13 cellular contexts compared by ENCODE assay signal in the genomic region with DNA sequence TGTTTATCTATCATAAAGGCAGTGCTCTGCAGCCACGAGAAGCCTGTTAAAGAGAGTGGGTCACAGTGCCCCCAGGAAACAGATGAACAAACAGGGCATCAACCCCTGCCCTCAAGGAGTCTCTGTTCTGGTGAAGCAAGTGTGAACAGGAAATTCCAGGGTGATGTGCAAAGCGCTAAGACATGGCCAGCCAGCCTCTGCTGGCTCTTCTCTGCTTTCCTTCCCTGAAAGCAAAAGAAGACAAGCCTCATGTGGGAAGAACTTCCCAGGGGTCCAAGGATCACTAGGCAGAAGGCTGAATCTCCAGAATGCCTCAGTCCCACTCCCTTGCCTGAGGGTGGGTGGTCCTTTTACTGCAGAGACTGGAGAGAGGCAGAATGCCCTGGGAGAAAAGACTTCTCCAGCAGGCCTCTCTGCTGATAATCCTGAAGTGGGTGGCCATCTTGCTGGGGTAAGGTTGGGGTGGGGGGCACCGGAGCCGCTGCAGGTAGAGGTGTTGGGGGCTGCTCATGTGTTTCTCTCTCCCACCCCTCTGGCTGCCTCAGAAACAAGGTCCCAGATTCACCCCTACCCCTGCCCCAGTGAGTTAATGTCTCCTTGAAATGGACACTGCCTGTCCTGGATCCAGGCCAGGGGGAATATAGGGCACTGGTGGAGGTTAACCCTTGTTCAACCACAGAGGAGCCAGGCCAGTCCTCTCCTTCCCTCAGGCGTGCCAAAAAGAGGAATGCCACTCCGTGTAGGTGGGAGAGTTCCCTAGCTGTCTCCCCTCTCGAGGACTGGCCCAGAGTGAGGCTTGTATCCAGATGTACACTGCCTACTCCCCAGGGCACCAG. TPM values are rescaled to one million over a fixed set of nuclear protein-coding genes. Genes with fewer than 3 reads are reported as not detected.
A peak's percentile ranks its signal among the peaks of the same experiment; 100 is the strongest.
DNase-seq lines count a peak whose midpoint lies in the region; ATAC-seq and TF ChIP-seq lines count a peak whose summit lies in the region.
"Had no signal": no experiment of that assay in that cellular context is flagged by ENCODE, and none has a peak within 500 bp of the region (broad histone marks: within the 10 kb centered on the region; RNA-seq: fewer than 3 reads in every experiment).

No MANE protein-coding gene starts in this region.

- no peak for DNase-seq in T-helper 2 cell treated with Interferon-gamma antibody and Interleukin-4, amounts not matched to agents 5 μg/mL and 100 μg/mL, for 36 hours (ENCODE audit: low spot score)
- DNase-seq in T-helper 2 cell (no peak), HT1080 (ENCODE audit: low read depth) (peak; percentile 64)
- DNase-seq in activated CD4-positive, CD25-positive, alpha-beta regulatory T cell (lab: John Stamatoyannopoulos, UW): no peak
- DNase-seq: NCI-H2171, tibial artery had no signal

- no peaks in the 10 kb centered on the region for H3K27me3 Mint-ChIP-seq in T-helper 2 cell treated with Interferon-gamma antibody and Interleukin-4, amounts not matched to agents 5 μg/mL and 100 μg/mL, for 36 hours (ENCODE audit: low read depth)

- H3K9me3 Mint-ChIP-seq in T-helper 2 cell treated with Interferon-gamma antibody and Interleukin-4, amounts not matched to agents 5 μg/mL and 100 μg/mL, for 36 hours: no peaks in the 10 kb centered on the region
- H3K9me3 Mint-ChIP-seq: dendritic cell treated with granulocyte-macrophage colony-stimulating factor and Interleukin-4, amounts not matched to agents 40 ng/mL and 50 ng/mL, for 4 days had no signal

- H3K4me1 Mint-ChIP-seq in T-helper 2 cell treated with Interferon-gamma antibody and Interleukin-4, amounts not matched to agents 5 μg/mL and 100 μg/mL, for 36 hours (ENCODE audit: low read depth): peaks cover 26% of the 10 kb centered on the region

- no peak for TF ChIP-seq CTCF in neural cell (IDR thresholded peaks at IDR 0.05; ENCODE audit: poor library complexity, severe bottlenecking)

- H3K9me3 ChIP-seq in neural cell (ENCODE audit: low read length): no peaks in the 10 kb centered on the region
- H3K9me3 ChIP-seq: neutrophil, tibial artery had no signal

- no peaks in the 10 kb centered on the region for H3K36me3 ChIP-seq in neural cell (ENCODE audit: insufficient read depth, low read length)
- H3K36me3 ChIP-seq: neutrophil, tibial artery had no signal

- ATAC-seq in HG03571 (IDR thresholded peaks at IDR 0.05; ENCODE audit: unreplicated experiment): no peak
- no peak for ATAC-seq in GM18858 (IDR thresholded peaks at IDR 0.05; ENCODE audit: unreplicated experiment)

- H3K4me3 Mint-ChIP-seq in T-helper 2 cell treated with Interferon-gamma antibody and Interleukin-4, amounts not matched to agents 5 μg/mL and 100 μg/mL, for 36 hours: peak overlapping the region; percentile 67
- H3K4me3 Mint-ChIP-seq: dendritic cell treated with granulocyte-macrophage colony-stimulating factor and Interleukin-4, amounts not matched to agents 40 ng/mL and 50 ng/mL, for 4 days had no signal

- H3F3A ChIP-seq in neural cell (ENCODE audit: insufficient read depth, low read length, poor library complexity, severe bottlenecking): peaks cover 2% of the 10 kb centered on the region

- no peaks in the 10 kb centered on the region for H3K36me3 Mint-ChIP-seq in T-helper 2 cell treated with Interferon-gamma antibody and Interleukin-4, amounts not matched to agents 5 μg/mL and 100 μg/mL, for 36 hours (ENCODE audit: low read depth)

- H3K27ac ChIP-seq in cingulate gyrus (ENCODE audit: low read depth, low read length) (peak overlapping the region; percentile 19), neural cell (ENCODE audit: low read length) (no peak overlapping the region)
- H3K27ac ChIP-seq: neutrophil, tibial artery had no signal

- TF ChIP-seq EP300 in neural cell (conservative IDR thresholded peaks at IDR 0.05; ENCODE audit: poor library complexity, severe bottlenecking): no peak

- peaks cover 11% of the 10 kb centered on the region for H4K20me1 ChIP-seq in neural cell (ENCODE audit: insufficient read depth)

- no peak for TF ChIP-seq RAD21 in neural cell (conservative IDR thresholded peaks at IDR 0.05)

- H3K9ac ChIP-seq in neural cell (ENCODE audit: low read length): no peak overlapping the region

- no peak overlapping the region for H2AFZ ChIP-seq in neural cell (ENCODE audit: low read depth, low read length)

- H3K4me3 ChIP-seq in neural cell (ENCODE audit: low read length): peak overlapping the region; percentile 91
- H3K4me3 ChIP-seq: smooth muscle cell, tibial artery had no signal

- peaks cover 39% of the 10 kb centered on the region for H3K79me2 ChIP-seq in neural cell (replicated peaks; ENCODE audit: insufficient read depth, low read length)

- no peak overlapping the region for H3K27ac Mint-ChIP-seq in T-helper 2 cell treated with Interferon-gamma antibody and Interleukin-4, amounts not matched to agents 5 μg/mL and 100 μg/mL, for 36 hours
- H3K27ac Mint-ChIP-seq: dendritic cell treated with granulocyte-macrophage colony-stimulating factor and Interleukin-4, amounts not matched to agents 40 ng/mL and 50 ng/mL, for 4 days had no signal

- H3K27me3 ChIP-seq in neural cell (ENCODE audit: insufficient read depth, low read depth, low read length): no peaks in the 10 kb centered on the region
- H3K27me3 ChIP-seq: tibial artery had no signal

- H3K9me2 ChIP-seq in neural cell (ENCODE audit: insufficient read depth, low read length): no peaks in the 10 kb centered on the region

- H3K4me2 ChIP-seq in neural cell (ENCODE audit: low read length): peak overlapping the region; percentile 91

TF ChIP-seq in neural cell, 6 proteins besides CTCF, POLR2A, EP300 and RAD21:
- TF ChIP-seq SMC3 (conservative IDR thresholded peaks at IDR 0.05; ENCODE audit: poor library complexity) (no peak), MXI1 (conservative IDR thresholded peaks at IDR 0.05; ENCODE audit: poor library complexity, severe bottlenecking) (no peak), TAF1 (IDR thresholded peaks at IDR 0.05; ENCODE audit: low read depth) (no peak), EZH2 (IDR thresholded peaks at IDR 0.05; ENCODE audit: borderline replicate concordance, insufficient read depth, low read length, poor library complexity, severe bottlenecking) (no peak), POLR2AphosphoS5 (IDR thresholded peaks at IDR 0.05) (no peak)
- TF ChIP-seq, protein P1, sequence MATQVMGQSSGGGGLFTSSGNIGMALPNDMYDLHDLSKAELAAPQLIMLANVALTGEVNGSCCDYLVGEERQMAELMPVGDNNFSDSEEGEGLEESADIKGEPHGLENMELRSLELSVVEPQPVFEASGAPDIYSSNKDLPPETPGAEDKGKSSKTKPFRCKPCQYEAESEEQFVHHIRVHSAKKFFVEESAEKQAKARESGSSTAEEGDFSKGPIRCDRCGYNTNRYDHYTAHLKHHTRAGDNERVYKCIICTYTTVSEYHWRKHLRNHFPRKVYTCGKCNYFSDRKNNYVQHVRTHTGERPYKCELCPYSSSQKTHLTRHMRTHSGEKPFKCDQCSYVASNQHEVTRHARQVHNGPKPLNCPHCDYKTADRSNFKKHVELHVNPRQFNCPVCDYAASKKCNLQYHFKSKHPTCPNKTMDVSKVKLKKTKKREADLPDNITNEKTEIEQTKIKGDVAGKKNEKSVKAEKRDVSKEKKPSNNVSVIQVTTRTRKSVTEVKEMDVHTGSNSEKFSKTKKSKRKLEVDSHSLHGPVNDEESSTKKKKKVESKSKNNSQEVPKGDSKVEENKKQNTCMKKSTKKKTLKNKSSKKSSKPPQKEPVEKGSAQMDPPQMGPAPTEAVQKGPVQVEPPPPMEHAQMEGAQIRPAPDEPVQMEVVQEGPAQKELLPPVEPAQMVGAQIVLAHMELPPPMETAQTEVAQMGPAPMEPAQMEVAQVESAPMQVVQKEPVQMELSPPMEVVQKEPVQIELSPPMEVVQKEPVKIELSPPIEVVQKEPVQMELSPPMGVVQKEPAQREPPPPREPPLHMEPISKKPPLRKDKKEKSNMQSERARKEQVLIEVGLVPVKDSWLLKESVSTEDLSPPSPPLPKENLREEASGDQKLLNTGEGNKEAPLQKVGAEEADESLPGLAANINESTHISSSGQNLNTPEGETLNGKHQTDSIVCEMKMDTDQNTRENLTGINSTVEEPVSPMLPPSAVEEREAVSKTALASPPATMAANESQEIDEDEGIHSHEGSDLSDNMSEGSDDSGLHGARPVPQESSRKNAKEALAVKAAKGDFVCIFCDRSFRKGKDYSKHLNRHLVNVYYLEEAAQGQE (IDR thresholded peaks at IDR 0.05; ENCODE audit: borderline replicate concordance): no peak

RNA-seq across cellular contexts. Expression of a gene that starts 2.4 kb away (rescaled TPM):
- total RNA-seq in HT1080 (2014; rRNA removed; shearing (Covaris generic)): 14.2 and 17.9 TPM in 2 replicates
- polyA plus RNA-seq in HT1080 (2015; cell fraction: cytosol; rRNA removed): 8.9 and 9.9 TPM in 2 replicates
- 40.1 and 44.1 TPM in 2 replicates for polyA plus RNA-seq in HT1080 (2015; cell fraction: nucleus; rRNA removed)
- polyA plus RNA-seq in neural cell: 35.0 and 42.7 TPM in 2 replicates
- polyA minus RNA-seq in neural cell: 34.0 and 38.2 TPM in 2 replicates

RNA-seq across cellular contexts. Expression of a gene that starts 5.9 kb away (rescaled TPM):
- 76.4 and 97.4 TPM in 2 replicates for total RNA-seq in HT1080 (2014; rRNA removed; shearing (Covaris generic))
- 73.3 and 78.8 TPM in 2 replicates for polyA plus RNA-seq in HT1080 (2015; cell fraction: cytosol; rRNA removed)
- 74.6 and 87.3 TPM in 2 replicates for polyA plus RNA-seq in HT1080 (2015; cell fraction: nucleus; rRNA removed)
- 20.5 and 41.4 TPM in 2 replicates for polyA plus RNA-seq in neural cell
- polyA minus RNA-seq in neural cell: 40.1 and 42.1 TPM in 2 replicates

RNA-seq across cellular contexts. Expression of a gene that starts 26.8 kb away (rescaled TPM):
- 21.9 and 26.1 TPM in 2 replicates for total RNA-seq in HT1080 (2014; rRNA removed; shearing (Covaris generic))
- polyA plus RNA-seq in HT1080 (2015; cell fraction: cytosol; rRNA removed): 19.4 and 24.8 TPM in 2 replicates
- 58.2 and 59.8 TPM in 2 replicates for polyA plus RNA-seq in HT1080 (2015; cell fraction: nucleus; rRNA removed)
- polyA plus RNA-seq in neural cell: 18.4 and 23.3 TPM in 2 replicates
- 7.1 and 7.5 TPM in 2 replicates for polyA minus RNA-seq in neural cell

RNA-seq across cellular contexts. Expression of a gene that starts 27.4 kb away (rescaled TPM):
- total RNA-seq in HT1080 (2014; rRNA removed; shearing (Covaris generic)): 1.4 and 2.4 TPM in 2 replicates
- 0.23 and 0.73 TPM in 2 replicates for polyA plus RNA-seq in HT1080 (2015; cell fraction: cytosol; rRNA removed)
- 20.9 and 23.8 TPM in 2 replicates for polyA plus RNA-seq in HT1080 (2015; cell fraction: nucleus; rRNA removed)
- polyA plus RNA-seq in neural cell: 1.2 and 4.3 TPM in 2 replicates
- polyA minus RNA-seq in neural cell: 1.0 and 2.4 TPM in 2 replicates

RNA-seq across cellular contexts. Expression of a gene that starts 28.5 kb away (rescaled TPM):
- 6.3 and 6.4 TPM in 2 replicates for total RNA-seq in HT1080 (2014; rRNA removed; shearing (Covaris generic))
- polyA plus RNA-seq in HT1080 (2015; cell fraction: cytosol; rRNA removed): 5.8 and 6.0 TPM in 2 replicates
- polyA plus RNA-seq in HT1080 (2015; cell fraction: nucleus; rRNA removed): 4.7 and 5.3 TPM in 2 replicates
- polyA plus RNA-seq in neural cell: 0.14 and 0.21 TPM in 2 replicates
- polyA minus RNA-seq in neural cell: 0.24 and 0.46 TPM in 2 replicates
